In the genomic region with DNA sequence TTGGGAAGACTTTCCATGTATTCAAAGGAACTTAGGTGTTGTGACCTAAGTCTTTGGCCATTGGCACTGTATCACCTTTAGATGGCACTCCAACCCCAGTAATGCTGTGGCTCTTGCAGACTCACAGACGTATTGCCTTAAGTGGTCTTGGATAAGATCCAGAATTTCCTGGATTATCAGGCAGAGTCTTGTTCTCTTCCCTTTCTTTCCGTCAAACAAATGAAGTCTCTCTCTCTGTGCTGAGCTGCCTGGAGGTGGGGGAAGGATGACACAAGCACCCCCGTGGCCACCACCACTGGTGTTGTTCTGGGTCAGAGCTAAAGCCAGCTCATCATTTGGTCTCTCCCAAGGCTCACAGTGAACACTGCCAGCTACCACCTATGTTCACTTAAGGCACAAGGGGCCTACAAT, we compare ENCODE assay signal across 8 cellular contexts.
DNase-seq lines count a peak whose midpoint lies in the region; ATAC-seq, FAIRE-seq and TF ChIP-seq lines count a peak whose summit lies in the region.

No MANE protein-coding gene starts in this region.

- WGBS in A549 (ENCODE audit: missing lambda C conversion rate): 7% methylated on average over 3 of the region's 3 CpGs

- no peak overlapping the region for H3K27ac ChIP-seq in A549

- H3K4me1 ChIP-seq in A549: no peaks in the 10 kb centered on the region

- no peak overlapping the region for H3K27ac Mint-ChIP-seq in activated T-cell treated with anti-CD3 and anti-CD28 coated beads, Interleukin-2, amount 50 U/mL, for 72 hours

- ATAC-seq in A549: no peak
- ATAC-seq in HG03565 (IDR thresholded peaks at IDR 0.05; ENCODE audit: unreplicated experiment): no peak
- ATAC-seq in activated T-cell treated with anti-CD3 and anti-CD28 coated beads, Interleukin-2, amount 50 U/mL, for 72 hours (replicated peaks in 1 of 2): no peak
- no peak for ATAC-seq in HG02678 (IDR thresholded peaks at IDR 0.05; ENCODE audit: unreplicated experiment)

- no peaks in the 10 kb centered on the region for H3K27me3 Mint-ChIP-seq in activated T-cell treated with anti-CD3 and anti-CD28 coated beads, Interleukin-2, amount 50 U/mL, for 72 hours (ENCODE audit: low read depth)

- TF ChIP-seq CTCF in A549 (IDR thresholded peaks at IDR 0.05): peak; percentile 9; the same call in 1 of the 3 replicates

- peaks cover 11 to 15% of the 10 kb centered on the region in 2 donors for H3K9me3 Mint-ChIP-seq in activated T-cell treated with anti-CD3 and anti-CD28 coated beads, Interleukin-2, amount 50 U/mL, for 72 hours

- POLR2A ChIA-PET in A549 (lab: Yijun Ruan, JAX): no interaction called here

- TF ChIP-seq POLR2A in A549 (IDR thresholded peaks at IDR 0.05; ENCODE audit: low read length): no peak

- TF ChIP-seq EP300 in A549 (IDR thresholded peaks at IDR 0.05): no peak

- CTCF ChIA-PET in A549 (lab: Yijun Ruan, JAX): interaction anchor here (0.6 to 1.4 kb wide), 3 partner anchors 437 to 1387 kb away, joined by 3 read pairs; no protein-coding TSS in a partner anchor

- DNase-seq in A549 (ENCODE audit: low read depth in 1 of 2, low spot score in 1 of 2) (peak in 1 of 2 experiments; percentile 65), HuH-7 (ENCODE audit: low spot score) (peak; percentile 23), RKO (ENCODE audit: low spot score) (peak; percentile 79), iPS DF 19.7 (ENCODE audit: low read depth, low spot score) (peak; percentile 82)
- no peak for DNase-seq in activated naive CD4-positive, alpha-beta T cell treated with anti-CD3 and anti-CD28 coated beads, Interleukin-2, amount 50 U/mL, for 16 hours
- no peak for DNase-seq in activated T-cell treated with anti-CD3 and anti-CD28 coated beads, Interleukin-2, amount 50 U/mL, for 72 hours

- peaks cover 0 to 2% of the 10 kb centered on the region in 2 donors for H3K36me3 Mint-ChIP-seq in activated T-cell treated with anti-CD3 and anti-CD28 coated beads, Interleukin-2, amount 50 U/mL, for 72 hours (ENCODE audit: insufficient read depth in 2 of 2)

- TF ChIP-seq RAD21 in A549 (conservative IDR thresholded peaks at IDR 0.05 in 1 of 2, IDR thresholded peaks at IDR 0.05 in 1 of 2): peak; percentile 32 to 59; a peak in 3 of 5 replicates

- no peak for FAIRE-seq in A549 (lab: Jason Lieb, UNC)

- no peaks in the 10 kb centered on the region for H3K4me1 Mint-ChIP-seq in activated T-cell treated with anti-CD3 and anti-CD28 coated beads, Interleukin-2, amount 50 U/mL, for 72 hours (ENCODE audit: low read depth)

- no peak overlapping the region for H3K4me3 Mint-ChIP-seq in activated T-cell treated with anti-CD3 and anti-CD28 coated beads, Interleukin-2, amount 50 U/mL, for 72 hours

- peaks cover 6% of the 10 kb centered on the region; the same call in 1 of the 3 replicates for H3K9me3 ChIP-seq in A549

- H3K4me3 ChIP-seq in A549: no peak overlapping the region

- no peak overlapping the region for H3K4me2 ChIP-seq in A549

TF ChIP-seq in A549, 52 proteins besides CTCF, POLR2A, EP300 and RAD21:
- no peak for TF ChIP-seq POLR2AphosphoS2 (conservative IDR thresholded peaks at IDR 0.05; ENCODE audit: low read length)
- TF ChIP-seq SMC3 (IDR thresholded peaks at IDR 0.05): no peak
- TF ChIP-seq, protein P1, sequence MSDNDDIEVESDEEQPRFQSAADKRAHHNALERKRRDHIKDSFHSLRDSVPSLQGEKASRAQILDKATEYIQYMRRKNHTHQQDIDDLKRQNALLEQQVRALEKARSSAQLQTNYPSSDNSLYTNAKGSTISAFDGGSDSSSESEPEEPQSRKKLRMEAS (IDR thresholded peaks at IDR 0.05): no peak
- no peak for TF ChIP-seq TFCP2L1 (CRISPR knock-in tag; IDR thresholded peaks at IDR 0.05)
- TF ChIP-seq CHD4 (IDR thresholded peaks at IDR 0.05; ENCODE audit: borderline replicate concordance): no peak
- no peak for TF ChIP-seq SREBF2 (IDR thresholded peaks at IDR 0.05)
- TF ChIP-seq, protein P2, sequence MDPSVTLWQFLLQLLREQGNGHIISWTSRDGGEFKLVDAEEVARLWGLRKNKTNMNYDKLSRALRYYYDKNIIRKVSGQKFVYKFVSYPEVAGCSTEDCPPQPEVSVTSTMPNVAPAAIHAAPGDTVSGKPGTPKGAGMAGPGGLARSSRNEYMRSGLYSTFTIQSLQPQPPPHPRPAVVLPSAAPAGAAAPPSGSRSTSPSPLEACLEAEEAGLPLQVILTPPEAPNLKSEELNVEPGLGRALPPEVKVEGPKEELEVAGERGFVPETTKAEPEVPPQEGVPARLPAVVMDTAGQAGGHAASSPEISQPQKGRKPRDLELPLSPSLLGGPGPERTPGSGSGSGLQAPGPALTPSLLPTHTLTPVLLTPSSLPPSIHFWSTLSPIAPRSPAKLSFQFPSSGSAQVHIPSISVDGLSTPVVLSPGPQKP (IDR thresholded peaks at IDR 0.05; ENCODE audit: low read depth, low read length): no peak
- no peak for TF ChIP-seq EHF (CRISPR knock-in tag; IDR thresholded peaks at IDR 0.05)
- no peak for TF ChIP-seq RFX5 (IDR thresholded peaks at IDR 0.05)
- TF ChIP-seq ZSCAN20 (CRISPR knock-in tag; IDR thresholded peaks at IDR 0.05): no peak

Comparison
In these comparisons a context has a peak if more than half of its experiments do, and no peak if none do; other contexts are left out.
1. DNase-seq: peak in HuH-7 (single experiment), RKO (single experiment) and iPS DF 19.7 (single experiment); none in activated naive CD4-positive, alpha-beta T cell treated with anti-CD3 and anti-CD28 coated beads, Interleukin-2, amount 50 U/mL, for 16 hours (single experiment) and activated T-cell treated with anti-CD3 and anti-CD28 coated beads, Interleukin-2, amount 50 U/mL, for 72 hours (0 of 2).